ENCODE assay signal across 16 cellular contexts in genomic region chr3:107813066-107813465, GRCh38.
A peak's percentile ranks its signal among the peaks of the same experiment; 100 is the strongest.
DNase-seq lines count a peak whose midpoint lies in the region; ATAC-seq, FAIRE-seq and TF ChIP-seq lines count a peak whose summit lies in the region.
"Had no signal": no experiment of that assay in that cellular context is flagged by ENCODE, and none has a peak within 500 bp of the region (broad histone marks: within the 10 kb centered on the region; RNA-seq: fewer than 3 reads in every experiment).

No MANE protein-coding gene starts in this region.

- no peaks in the 10 kb centered on the region for H3K27me3 Mint-ChIP-seq in astrocyte (ENCODE audit: low read depth, unreplicated experiment)
- H3K27me3 Mint-ChIP-seq: activated B cell treated with CpG ODN at 0.5 μM for 24 hours had no signal

- in situ Hi-C loops in GM23248 (cut with MboI) = no loop called here

- 78 to 92% methylated on average over 1 of the region's 1 CpG for WGBS in GM23248 (ENCODE audit: low coverage in 1 of 2, low lambda C conversion rate in 2 of 2, missing lambda C conversion rate in 2 of 2), 2 experiments
- 76 to 87% methylated on average over 1 of the region's 1 CpG for WGBS in lung, 2 donors
- 81 to 95% methylated on average over 1 of the region's 1 CpG for WGBS in sigmoid colon, 2 donors

- H3K4me3 ChIP-seq in GM23248 = no peak overlapping the region
- no peak overlapping the region for H3K4me3 ChIP-seq in astrocyte (ENCODE audit: insufficient read depth, low read depth, low read length)
- H3K4me3 ChIP-seq in lung = no peak overlapping the region
- no peak overlapping the region for H3K4me3 ChIP-seq in sigmoid colon
- H3K4me3 ChIP-seq in BE2C (ENCODE audit: low read depth, low read length) = no peak overlapping the region
- H3K4me3 ChIP-seq: psoas muscle had no signal

- H4K20me1 ChIP-seq in GM23248 (ENCODE audit: insufficient read depth) (no peaks in the 10 kb centered on the region), astrocyte (ENCODE audit: insufficient read depth, low read length) (no peaks in the 10 kb centered on the region)

- TF ChIP-seq EP300 in sigmoid colon (IDR thresholded peaks at IDR 0.05) = no peak

- intact Hi-C loops in sigmoid colon (cut with DNase I) = loop anchor here (10.0 kb wide), 1 partner anchor 112 kb away; no protein-coding TSS in a partner anchor

- H3K4me2 ChIP-seq in GM23248 (ENCODE audit: unreplicated experiment) = no peak overlapping the region
- H3K4me2 ChIP-seq in astrocyte (ENCODE audit: low read length) = no peak overlapping the region

- ATAC-seq in lung (ENCODE audit: insufficient read depth, low FRiP score) (peak; percentile 44), HG02588 (IDR thresholded peaks at IDR 0.05; ENCODE audit: unreplicated experiment) (no peak), HG03520 (IDR thresholded peaks at IDR 0.05; ENCODE audit: unreplicated experiment) (no peak)
- ATAC-seq: psoas muscle had no signal

- H3K27ac Mint-ChIP-seq in astrocyte (ENCODE audit: unreplicated experiment) = no peak overlapping the region
- H3K27ac Mint-ChIP-seq: activated B cell treated with CpG ODN at 0.5 μM for 24 hours; activated T-helper 2 cell treated with anti-CD3 and anti-CD28 coated beads, Interferon-gamma antibody, Interleukin-2, Interleukin-4, amounts not matched to agents 10 μg/mL and 5 μg/mL and 100 μg/mL, durations not matched to agents 14 hours and 24 hours and 36 hours had no signal

- peaks cover 5% of the 10 kb centered on the region for H3K36me3 Mint-ChIP-seq in astrocyte (ENCODE audit: low read depth, unreplicated experiment)

- DNase-seq in GM23248 (peak; percentile 12), astrocyte (ENCODE audit: low read depth) (peak; percentile 45), lung (ENCODE audit: low spot score) (no peak), sigmoid colon (no peak), BE2C (no peak)
- DNase-seq: activated B cell treated with CpG ODN at 0.5 μM for 24 hours; activated CD8-positive, alpha-beta memory T cell treated with anti-CD3 and anti-CD28 coated beads for 24 hours; aorta; NCI-H1417; NK-92 treated with Interleukin-12 subunit alpha and Interleukin-12 subunit beta, amount 100 ng/mL, for 24 hours; psoas muscle; T-helper 1 cell had no signal

- FAIRE-seq in astrocyte (lab: Jason Lieb, UNC) = no peak
- FAIRE-seq: H54 had no signal

- TF ChIP-seq CTCF in astrocyte (IDR thresholded peaks at IDR 0.05; ENCODE audit: insufficient read depth, low read depth, low read length) = no peak
- TF ChIP-seq CTCF in lung (IDR thresholded peaks at IDR 0.05; ENCODE audit: control extremely low read depth, extremely low read depth) = no peak
- TF ChIP-seq CTCF in sigmoid colon (IDR thresholded peaks at IDR 0.05) = no peak
- TF ChIP-seq CTCF in BE2C (IDR thresholded peaks at IDR 0.05; ENCODE audit: low read depth, low read length) = no peak

- H2AFZ ChIP-seq in GM23248 = no peak overlapping the region
- no peak overlapping the region for H2AFZ ChIP-seq in astrocyte (ENCODE audit: low read depth, low read length)

- H3K4me1 ChIP-seq in GM23248 (ENCODE audit: insufficient read depth) (peaks cover 20% of the 10 kb centered on the region; the same call in 1 of the 2 replicates), astrocyte (ENCODE audit: insufficient read depth, low read length) (peaks cover 5% of the 10 kb centered on the region), lung (ENCODE audit: control insufficient read depth in 2 of 2, insufficient read depth in 2 of 2, low read length in 2 of 2) (peaks cover 0 to 5% of the 10 kb centered on the region in 2 donors), sigmoid colon (peaks cover 0 to 34% (median 16%) of the 10 kb centered on the region in 4 donors), BE2C (no peaks in the 10 kb centered on the region)
- H3K4me1 ChIP-seq: psoas muscle had no signal

- no peaks in the 10 kb centered on the region for H3K27me3 ChIP-seq in GM23248 (replicated peaks; ENCODE audit: insufficient read depth)
- no peaks in the 10 kb centered on the region for H3K27me3 ChIP-seq in astrocyte (ENCODE audit: insufficient read depth, low read length)
- no peaks in the 10 kb centered on the region for H3K27me3 ChIP-seq in lung (ENCODE audit: control insufficient read depth, insufficient read depth)
- H3K27me3 ChIP-seq in sigmoid colon = no peaks in the 10 kb centered on the region
- H3K27me3 ChIP-seq in BE2C = no peaks in the 10 kb centered on the region

- no peaks in the 10 kb centered on the region for H3K36me3 ChIP-seq in GM23248 (ENCODE audit: low read depth)
- H3K36me3 ChIP-seq in astrocyte (ENCODE audit: insufficient read depth, low read length) = no peaks in the 10 kb centered on the region
- peaks cover 2 to 7% of the 10 kb centered on the region in 2 donors for H3K36me3 ChIP-seq in lung (ENCODE audit: control insufficient read depth in 2 of 2, insufficient read depth in 2 of 2, low read length in 2 of 2)
- H3K36me3 ChIP-seq in sigmoid colon = no peaks in the 10 kb centered on the region
- no peaks in the 10 kb centered on the region for H3K36me3 ChIP-seq in BE2C

- H3K9me3 ChIP-seq in GM23248 (ENCODE audit: low read depth) = no peaks in the 10 kb centered on the region
- no peaks in the 10 kb centered on the region for H3K9me3 ChIP-seq in astrocyte (ENCODE audit: insufficient read depth, low read depth, low read length)
- no peaks in the 10 kb centered on the region for H3K9me3 ChIP-seq in lung (ENCODE audit: control insufficient read depth in 2 of 2, insufficient read depth in 1 of 2, low read length in 1 of 2)
- H3K9me3 ChIP-seq in sigmoid colon = no peaks in the 10 kb centered on the region
- no peaks in the 10 kb centered on the region for H3K9me3 ChIP-seq in BE2C
- H3K9me3 ChIP-seq: psoas muscle had no signal

- no peak overlapping the region for H3K4me3 Mint-ChIP-seq in astrocyte (ENCODE audit: unreplicated experiment)
- H3K4me3 Mint-ChIP-seq: activated B cell treated with CpG ODN at 0.5 μM for 24 hours had no signal

- peaks cover 32% of the 10 kb centered on the region for H3K4me1 Mint-ChIP-seq in astrocyte (ENCODE audit: low read depth, unreplicated experiment)

- H3K79me2 ChIP-seq in GM23248 (ENCODE audit: insufficient read depth) (no peaks in the 10 kb centered on the region), astrocyte (ENCODE audit: insufficient read depth, low read length) (no peaks in the 10 kb centered on the region)

- no peaks in the 10 kb centered on the region for H3K9me3 Mint-ChIP-seq in astrocyte (ENCODE audit: unreplicated experiment)
- H3K9me3 Mint-ChIP-seq: activated B cell treated with CpG ODN at 0.5 μM for 24 hours; activated T-helper 2 cell treated with anti-CD3 and anti-CD28 coated beads, Interferon-gamma antibody, Interleukin-2, Interleukin-4, amounts not matched to agents 10 μg/mL and 5 μg/mL and 100 μg/mL, durations not matched to agents 14 hours and 24 hours and 36 hours had no signal

- H3K9me2 ChIP-seq in GM23248 (ENCODE audit: insufficient read depth) = no peaks in the 10 kb centered on the region

- TF ChIP-seq POLR2A in sigmoid colon (IDR thresholded peaks at IDR 0.05) = no peak

- no peak overlapping the region for H3K9ac ChIP-seq in GM23248
- no peak overlapping the region for H3K9ac ChIP-seq in astrocyte (ENCODE audit: low read length)

- no peak overlapping the region for H3K27ac ChIP-seq in GM23248
- no peak overlapping the region for H3K27ac ChIP-seq in astrocyte (ENCODE audit: low read depth, low read length)
- H3K27ac ChIP-seq in lung (ENCODE audit: low read depth in 1 of 2, low read length in 1 of 2) = no peak overlapping the region
- H3K27ac ChIP-seq in sigmoid colon = peak overlapping the region in 3 of 4 donors; percentile 17 to 47 (median 29)
- H3K27ac ChIP-seq: psoas muscle had no signal

- H3F3A ChIP-seq in GM23248 (ENCODE audit: insufficient read depth) = no peaks in the 10 kb centered on the region

Comparison
In these comparisons a context has a peak if more than half of its experiments do, and no peak if none do; other contexts are left out.
1. DNase-seq: peak in GM23248 (single experiment) and astrocyte (single experiment); none in lung (single experiment), sigmoid colon (single experiment) and BE2C (single experiment).
2. H3K27ac ChIP-seq: peak in sigmoid colon (3 of 4); none in GM23248 (single experiment), astrocyte (single experiment) and lung (0 of 2).